ENCODE assay signal across 23 cellular contexts in the genomic region with DNA sequence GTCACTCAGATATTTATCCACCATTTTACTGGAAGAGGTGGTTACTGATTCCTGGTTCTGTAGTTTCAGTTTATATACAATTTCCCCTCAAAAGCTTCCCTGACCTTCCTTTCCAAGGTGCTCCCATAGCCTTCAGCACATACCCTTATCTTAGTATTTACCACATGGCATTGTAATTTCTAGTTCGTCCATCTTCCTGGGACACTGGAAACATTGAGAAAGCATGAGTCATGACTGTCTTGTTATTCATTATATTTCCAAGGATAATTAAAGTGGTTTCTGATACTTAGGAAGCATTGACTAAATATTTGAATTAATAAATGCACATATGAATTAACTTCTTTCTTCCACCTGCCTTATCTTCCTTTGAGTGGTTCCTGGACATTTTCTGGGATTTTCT.
DNase-seq lines count a peak whose midpoint lies in the region; ATAC-seq, FAIRE-seq and TF ChIP-seq lines count a peak whose summit lies in the region.
"Had no signal": no experiment of that assay in that cellular context is flagged by ENCODE, and none has a peak within 500 bp of the region (broad histone marks: within the 10 kb centered on the region; RNA-seq: fewer than 3 reads in every experiment).

No MANE protein-coding gene starts in this region.

- TF ChIP-seq CTCF in A549 (IDR thresholded peaks at IDR 0.05): no peak
- no peak for TF ChIP-seq CTCF in fibroblast of the aortic adventitia (IDR thresholded peaks at IDR 0.05; ENCODE audit: insufficient read depth, low read length)
- TF ChIP-seq CTCF in GM13976 (IDR thresholded peaks at IDR 0.05; ENCODE audit: borderline replicate concordance, control extremely low read depth, extremely low read depth, insufficient read depth, missing control alignments): no peak

- FAIRE-seq in A549 (lab: Jason Lieb, UNC): no peak
- FAIRE-seq: G401.6, GM12878, TTC549 had no signal

- H3K4me2 ChIP-seq in A549: peak overlapping the region; percentile 7; the same call in 1 of the 3 replicates
- H3K4me2 ChIP-seq: PC-9 had no signal

- in situ Hi-C loops in GM13976 (cut with MboI; ENCODE audit: low sequenced_read_pairs, unreplicated experiment): no loop called here

- no peak for TF ChIP-seq POLR2A in A549 (IDR thresholded peaks at IDR 0.05; ENCODE audit: low read length)

- H3K4me3 ChIP-seq in A549 (no peak overlapping the region), adipocyte (ENCODE audit: low read length) (no peak overlapping the region), fibroblast of the aortic adventitia (ENCODE audit: low read depth, low read length) (no peak overlapping the region)
- H3K4me3 ChIP-seq: ascending aorta, GM12878, K562, PC-9, stomach had no signal

- peaks cover 25% of the 10 kb centered on the region for H3K4me1 ChIP-seq in A549
- peaks cover 3% of the 10 kb centered on the region for H3K4me1 ChIP-seq in adipocyte (ENCODE audit: control insufficient read depth, insufficient read depth, low read length)
- H3K4me1 ChIP-seq: ascending aorta, stomach had no signal

- TF ChIP-seq RAD21 in A549 (conservative IDR thresholded peaks at IDR 0.05 in 1 of 2, IDR thresholded peaks at IDR 0.05 in 1 of 2): no peak

- H3K27me3 ChIP-seq in adipocyte (replicated peaks; ENCODE audit: control insufficient read depth, insufficient read depth, low read length): no peaks in the 10 kb centered on the region
- H3K27me3 ChIP-seq: ascending aorta, neutrophil, stomach had no signal

- H3K36me3 ChIP-seq in adipocyte (ENCODE audit: control insufficient read depth, insufficient read depth, low read length, severe bottlenecking): no peaks in the 10 kb centered on the region
- H3K36me3 ChIP-seq: ascending aorta, neutrophil, stomach had no signal

- H3K9me3 ChIP-seq in A549 (peaks cover 3% of the 10 kb centered on the region; the same call in 1 of the 3 replicates), adipocyte (ENCODE audit: control insufficient read depth, low read length) (peaks cover 5% of the 10 kb centered on the region)
- H3K9me3 ChIP-seq: neutrophil had no signal

- no peak overlapping the region; a peak in 1 of 6 replicates for H3K27ac ChIP-seq in A549
- H3K27ac ChIP-seq: ascending aorta, epithelial cell of prostate, neutrophil, PC-9, stomach had no signal

- ATAC-seq in A549 (no peak), HG03442 (IDR thresholded peaks at IDR 0.05; ENCODE audit: unreplicated experiment) (no peak), HG02840 (IDR thresholded peaks at IDR 0.05; ENCODE audit: low FRiP score, unreplicated experiment) (no peak)
- ATAC-seq: GM12878 had no signal

- TF ChIP-seq EP300 in A549 (IDR thresholded peaks at IDR 0.05): no peak

- no peak overlapping the region for H3K9ac ChIP-seq in adipocyte (ENCODE audit: low read length)

- WGBS in A549 (ENCODE audit: missing lambda C conversion rate): 27% methylated on average over 1 of the region's 1 CpG

- CTCF ChIA-PET in A549 (lab: Yijun Ruan, JAX): interaction anchor here (0.6 kb wide), 2 partner anchors 19 to 20 kb away, joined by 3 read pairs; no protein-coding TSS in a partner anchor

- POLR2A ChIA-PET in A549 (lab: Yijun Ruan, JAX): no interaction called here

- DNase-seq in A549 (ENCODE audit: low read depth in 1 of 2, low spot score in 1 of 2) (no peak), HCEC 1CT (peak; percentile 62), adipocyte (ENCODE audit: low read depth) (peak; percentile 19), fibroblast of the aortic adventitia (ENCODE audit: low read depth) (peak; percentile 68), NCI-H526 treated with DMSO at 0.1 percent for 48 hours (lab: John Stamatoyannopoulos, UW) (no peak), GM13976 (ENCODE audit: low spot score) (no peak)
- DNase-seq: ACHN; activated CD4-positive, alpha-beta T cell treated with anti-CD3 and anti-CD28 coated beads, Interleukin-2, amount 10 ng/mL, durations not matched to agents 7 days and 5 days; activated CD8-positive, alpha-beta memory T cell treated with anti-CD3 and anti-CD28 coated beads, Interleukin-2, amount 50 U/mL, for 48 hours; activated naive CD4-positive, alpha-beta T cell; NCI-H1092; NCI-H748 treated with DMSO at 0.1 percent for 48 hours; PC-9; stomach had no signal

TF ChIP-seq in A549, 52 proteins besides CTCF, POLR2A, EP300 and RAD21:
- TF ChIP-seq FOSL2 (IDR thresholded peaks at IDR 0.05) (no peak), FOSL2 (CRISPR knock-in tag; IDR thresholded peaks at IDR 0.05) (peak; percentile 38; the same call in 1 of the 2 replicates), TFCP2L1 (CRISPR knock-in tag; IDR thresholded peaks at IDR 0.05) (no peak)

Comparison
In these comparisons a context has a peak if more than half of its experiments do, and no peak if none do; other contexts are left out.
1. DNase-seq: peak in HCEC 1CT (single experiment), adipocyte (single experiment) and fibroblast of the aortic adventitia (single experiment); none in A549 (0 of 2), NCI-H526 treated with DMSO at 0.1 percent for 48 hours (single experiment) and GM13976 (single experiment).